Comparison of ENCODE assay signal across 8 cellular contexts in genomic region chr11:87352759-87353707, GRCh38.
DNase-seq lines count a peak whose midpoint lies in the region; ATAC-seq lines count a peak whose summit lies in the region.

No MANE protein-coding gene starts in this region.

- H3K4me1 ChIP-seq in right cardiac atrium (ENCODE audit: control insufficient read depth, insufficient read depth, low read length) = peaks cover 10% of the 10 kb centered on the region

- H3K4me3 ChIP-seq in right cardiac atrium (ENCODE audit: low read length) = no peak overlapping the region
- H3K4me3 ChIP-seq in skeletal muscle cell (ENCODE audit: low read depth, low read length) = no peak overlapping the region

- H3K27me3 ChIP-seq in right cardiac atrium (ENCODE audit: control insufficient read depth, insufficient read depth) = no peaks in the 10 kb centered on the region

- 23% methylated on average over 26 of the region's 26 CpGs for WGBS in right cardiac atrium

- ATAC-seq in HG02610 (IDR thresholded peaks at IDR 0.05; ENCODE audit: unreplicated experiment) (peak; percentile 93), right cardiac atrium (peak; percentile 90 to 95)

- H3K9me3 ChIP-seq in right cardiac atrium (ENCODE audit: control insufficient read depth, low read length) = no peaks in the 10 kb centered on the region

- no peak overlapping the region for H3K27ac ChIP-seq in right cardiac atrium (ENCODE audit: low read length)

- intact Hi-C loops in right cardiac atrium (cut with DNase I) = loop anchor here (2.0 to 10.0 kb wide), 3 partner anchors 68 to 1192 kb away; no protein-coding TSS in a partner anchor

- DNase-seq in DMS 273 (lab: John Stamatoyannopoulos, UW; ENCODE audit: unreplicated experiment) (peak; percentile 83), DMS 273 treated with DMSO at 0.1 percent for 48 hours (lab: John Stamatoyannopoulos, UW) (no peak), NCI-H1048 (lab: John Stamatoyannopoulos, UW) (peak; percentile 60), T-helper 1 cell (peak; percentile 52 to 76 (median 70)), amniotic epithelial cell (ENCODE audit: low read depth) (peak; percentile 40), right cardiac atrium (peak; percentile 88 to 94 (median 94)), skeletal muscle cell (ENCODE audit: low read depth) (peak; percentile 29)
